10 cellular contexts compared by ENCODE assay signal in genomic region chrX:12954981-12955380, GRCh38. TPM values are rescaled to one million over a fixed set of nuclear protein-coding genes. Genes with fewer than 3 reads are reported as not detected.
DNase-seq lines count a peak whose midpoint lies in the region; ATAC-seq lines count a peak whose summit lies in the region.
"Had no signal": no experiment of that assay in that cellular context is flagged by ENCODE, and none has a peak within 500 bp of the region (broad histone marks: within the 10 kb centered on the region; RNA-seq: fewer than 3 reads in every experiment).

No MANE protein-coding gene starts in this region.

- H3K36me3 Mint-ChIP-seq in activated T-cell treated with anti-CD3 and anti-CD28 coated beads, Interleukin-2, amount 50 U/mL, for 72 hours (ENCODE audit: insufficient read depth in 2 of 2), result peaks cover 0 to 5% of the 10 kb centered on the region in 2 donors
- no peaks in the 10 kb centered on the region for H3K36me3 Mint-ChIP-seq in activated naive CD8-positive, alpha-beta T cell treated with anti-CD3 and anti-CD28 coated beads, Interleukin-2, amount 50 U/mL, for 24 hours (ENCODE audit: low read depth)
- no peaks in the 10 kb centered on the region for H3K36me3 Mint-ChIP-seq in stimulated activated memory B cell treated with anti-CD40 and anti-IgM and Interleukin-4, amounts not matched to agents 10 μg/mL and 1 μg/mL and 100 μg/mL, for 72 hours

- H3K27ac Mint-ChIP-seq in activated T-cell treated with anti-CD3 and anti-CD28 coated beads, Interleukin-2, amount 50 U/mL, for 72 hours, result peak overlapping the region; percentile 91
- H3K27ac Mint-ChIP-seq in activated naive CD8-positive, alpha-beta T cell treated with anti-CD3 and anti-CD28 coated beads, Interleukin-2, amount 50 U/mL, for 24 hours, result peak overlapping the region; percentile 95
- H3K27ac Mint-ChIP-seq in stimulated activated memory B cell treated with anti-CD40 and anti-IgM and Interleukin-4, amounts not matched to agents 10 μg/mL and 1 μg/mL and 100 μg/mL, for 72 hours, result peak overlapping the region; percentile 97

- H3K9me3 Mint-ChIP-seq in activated T-cell treated with anti-CD3 and anti-CD28 coated beads, Interleukin-2, amount 50 U/mL, for 72 hours, result no peaks in the 10 kb centered on the region
- H3K9me3 Mint-ChIP-seq in activated naive CD8-positive, alpha-beta T cell treated with anti-CD3 and anti-CD28 coated beads, Interleukin-2, amount 50 U/mL, for 24 hours, result no peaks in the 10 kb centered on the region
- no peaks in the 10 kb centered on the region for H3K9me3 Mint-ChIP-seq in stimulated activated memory B cell treated with anti-CD40 and anti-IgM and Interleukin-4, amounts not matched to agents 10 μg/mL and 1 μg/mL and 100 μg/mL, for 72 hours

- H3K27me3 Mint-ChIP-seq in activated T-cell treated with anti-CD3 and anti-CD28 coated beads, Interleukin-2, amount 50 U/mL, for 72 hours (ENCODE audit: low read depth), result peaks cover 9% of the 10 kb centered on the region
- no peaks in the 10 kb centered on the region for H3K27me3 Mint-ChIP-seq in activated naive CD8-positive, alpha-beta T cell treated with anti-CD3 and anti-CD28 coated beads, Interleukin-2, amount 50 U/mL, for 24 hours
- no peaks in the 10 kb centered on the region for H3K27me3 Mint-ChIP-seq in stimulated activated memory B cell treated with anti-CD40 and anti-IgM and Interleukin-4, amounts not matched to agents 10 μg/mL and 1 μg/mL and 100 μg/mL, for 72 hours

- no peak for DNase-seq in activated T-cell treated with anti-CD3 and anti-CD28 coated beads, Interleukin-2, amount 50 U/mL, for 72 hours
- DNase-seq in activated T-cell treated with anti-CD3 and anti-CD28 coated beads for 4 hours (no peak), NOMO-1 treated with DMSO at 0.1 percent for 48 hours (lab: John Stamatoyannopoulos, UW; ENCODE audit: unreplicated experiment) (peak; percentile 63), dedifferentiated amniotic fluid mesenchymal stem cell (ENCODE audit: extremely low spot score) (no peak)
- DNase-seq in activated naive CD8-positive, alpha-beta T cell treated with anti-CD3 and anti-CD28 coated beads, Interleukin-2, amount 50 U/mL, for 24 hours, result no peak
- DNase-seq: adrenal gland, ovary had no signal

- ATAC-seq in activated T-cell treated with anti-CD3 and anti-CD28 coated beads, Interleukin-2, amount 50 U/mL, for 72 hours (replicated peaks in 1 of 2), result no peak
- no peak for ATAC-seq in activated naive CD8-positive, alpha-beta T cell treated with anti-CD3 and anti-CD28 coated beads, Interleukin-2, amount 50 U/mL, for 24 hours
- ATAC-seq in stimulated activated memory B cell treated with anti-CD40 and anti-IgM and Interleukin-4, amounts not matched to agents 10 μg/mL and 1 μg/mL and 100 μg/mL, for 72 hours, result no peak
- no peak for ATAC-seq in esophagus mucosa
- ATAC-seq in GM21381 (IDR thresholded peaks at IDR 0.05; ENCODE audit: unreplicated experiment), result no peak

- H3K4me3 Mint-ChIP-seq in activated T-cell treated with anti-CD3 and anti-CD28 coated beads, Interleukin-2, amount 50 U/mL, for 72 hours, result peak overlapping the region; percentile 86 to 95
- peak overlapping the region; percentile 85 for H3K4me3 Mint-ChIP-seq in activated naive CD8-positive, alpha-beta T cell treated with anti-CD3 and anti-CD28 coated beads, Interleukin-2, amount 50 U/mL, for 24 hours
- H3K4me3 Mint-ChIP-seq in stimulated activated memory B cell treated with anti-CD40 and anti-IgM and Interleukin-4, amounts not matched to agents 10 μg/mL and 1 μg/mL and 100 μg/mL, for 72 hours, result peak overlapping the region; percentile 61

- H3K4me1 Mint-ChIP-seq in activated T-cell treated with anti-CD3 and anti-CD28 coated beads, Interleukin-2, amount 50 U/mL, for 72 hours (ENCODE audit: low read depth), result peaks cover 92% of the 10 kb centered on the region
- peaks cover 80% of the 10 kb centered on the region for H3K4me1 Mint-ChIP-seq in activated naive CD8-positive, alpha-beta T cell treated with anti-CD3 and anti-CD28 coated beads, Interleukin-2, amount 50 U/mL, for 24 hours
- H3K4me1 Mint-ChIP-seq in stimulated activated memory B cell treated with anti-CD40 and anti-IgM and Interleukin-4, amounts not matched to agents 10 μg/mL and 1 μg/mL and 100 μg/mL, for 72 hours, result peaks cover 72% of the 10 kb centered on the region

RNA-seq across cellular contexts. Expression of gene TMSB4X, which starts 19.9 kb away (rescaled TPM):
- total RNA-seq in activated T-cell treated with anti-CD3 and anti-CD28 coated beads, Interleukin-2, amount 50 U/mL, for 72 hours, result 1,000 to 10,000 TPM; 4,011 to 4,477 TPM
- total RNA-seq in esophagus mucosa, result 1,041 TPM

RNA-seq across cellular contexts. Expression of gene TLR8, which starts 48.6 kb away (rescaled TPM):
- not detected for total RNA-seq in activated T-cell treated with anti-CD3 and anti-CD28 coated beads, Interleukin-2, amount 50 U/mL, for 72 hours
- 0.32 TPM for total RNA-seq in esophagus mucosa
